Comparison of ENCODE assay signal across 1 cellular context in the genomic region with DNA sequence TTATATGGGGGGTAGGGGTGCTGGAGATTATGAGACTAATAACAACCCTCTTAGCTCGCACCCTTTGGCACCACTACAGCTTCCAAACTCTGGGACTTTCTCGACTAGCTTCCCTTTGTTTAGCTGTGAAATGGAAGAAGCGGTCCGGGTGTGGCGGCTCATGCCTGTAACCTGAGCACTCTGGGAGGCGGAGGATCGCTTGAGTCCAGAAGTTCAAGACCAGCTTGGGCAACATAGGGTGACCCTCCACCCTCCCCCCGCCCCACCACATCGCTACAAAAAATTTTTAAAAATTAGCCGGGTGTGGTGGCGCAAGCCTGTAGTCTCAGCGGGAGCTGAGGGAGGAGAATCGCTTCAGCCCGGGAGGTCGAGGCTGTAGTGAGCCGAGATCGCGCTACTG.
TF ChIP-seq lines count a peak whose summit lies in the region.

No MANE protein-coding gene starts in this region.

TF ChIP-seq in HepG2, 621 proteins besides CTCF, POLR2A, EP300 and RAD21:
- TF ChIP-seq ZNF333 (CRISPR knock-in tag; IDR thresholded peaks at IDR 0.05; ENCODE audit: borderline replicate concordance), result no peak
- TF ChIP-seq, protein P1, sequence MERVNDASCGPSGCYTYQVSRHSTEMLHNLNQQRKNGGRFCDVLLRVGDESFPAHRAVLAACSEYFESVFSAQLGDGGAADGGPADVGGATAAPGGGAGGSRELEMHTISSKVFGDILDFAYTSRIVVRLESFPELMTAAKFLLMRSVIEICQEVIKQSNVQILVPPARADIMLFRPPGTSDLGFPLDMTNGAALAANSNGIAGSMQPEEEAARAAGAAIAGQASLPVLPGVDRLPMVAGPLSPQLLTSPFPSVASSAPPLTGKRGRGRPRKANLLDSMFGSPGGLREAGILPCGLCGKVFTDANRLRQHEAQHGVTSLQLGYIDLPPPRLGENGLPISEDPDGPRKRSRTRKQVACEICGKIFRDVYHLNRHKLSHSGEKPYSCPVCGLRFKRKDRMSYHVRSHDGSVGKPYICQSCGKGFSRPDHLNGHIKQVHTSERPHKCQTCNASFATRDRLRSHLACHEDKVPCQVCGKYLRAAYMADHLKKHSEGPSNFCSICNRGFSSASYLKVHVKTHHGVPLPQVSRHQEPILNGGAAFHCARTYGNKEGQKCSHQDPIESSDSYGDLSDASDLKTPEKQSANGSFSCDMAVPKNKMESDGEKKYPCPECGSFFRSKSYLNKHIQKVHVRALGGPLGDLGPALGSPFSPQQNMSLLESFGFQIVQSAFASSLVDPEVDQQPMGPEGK (CRISPR knock-in tag; IDR thresholded peaks at IDR 0.05), result 0 out of 2 replicates have a peak, but pooled peaks have one; percentile 5
TF ChIP-seq in HepG2: peak in this region for 1.
